1 cellular context compared by ENCODE assay signal in genomic region chr9:81536242-81537025, GRCh38.
TF ChIP-seq lines count a peak whose summit lies in the region.

No MANE protein-coding gene starts in this region.

TF ChIP-seq in neural cell, 6 proteins besides CTCF, POLR2A, EP300 and RAD21 (continued from another document):
- TF ChIP-seq REST (IDR thresholded peaks at IDR 0.05; ENCODE audit: borderline replicate concordance) (no peak), MXI1 (conservative IDR thresholded peaks at IDR 0.05; ENCODE audit: poor library complexity, severe bottlenecking) (no peak), POLR2AphosphoS5 (IDR thresholded peaks at IDR 0.05) (no peak), EZH2 (IDR thresholded peaks at IDR 0.05; ENCODE audit: borderline replicate concordance, insufficient read depth, low read length, poor library complexity, severe bottlenecking) (no peak)
